8 cellular contexts compared by ENCODE assay signal in genomic region chr1:44714944-44715571, GRCh38. TPM values are rescaled to one million over a fixed set of nuclear protein-coding genes. Genes with fewer than 3 reads are reported as not detected.
DNase-seq lines count a peak whose midpoint lies in the region; ATAC-seq, FAIRE-seq and TF ChIP-seq lines count a peak whose summit lies in the region.

No MANE protein-coding gene starts in this region.

- peak; percentile 56 to 86 (median 75) for DNase-seq in CD4-positive, CD25-positive, alpha-beta regulatory T cell
- peak; percentile 81 for DNase-seq in GM23248
- peak; percentile 38 for DNase-seq in NCI-H2081 treated with DMSO at 0.1 percent for 48 hours (lab: John Stamatoyannopoulos, UW)
- peak; percentile 59 for DNase-seq in T-helper 2 cell treated with Interferon-gamma antibody and Interleukin-4, amounts not matched to agents 5 μg/mL and 100 μg/mL, for 36 hours (ENCODE audit: low spot score)
- DNase-seq in GM12878 (ENCODE audit: low read depth, low spot score), result peak; percentile 71
- peak in 43 of 51 donors; percentile 4 to 74 (median 32) for DNase-seq in hypothalamus (lab: John Stamatoyannopoulos, UW)
- DNase-seq in small intestine, result peak; percentile 82

- peak overlapping the region in 2 of 3 donors; percentile 57 to 75 for H3K27ac Mint-ChIP-seq in CD4-positive, CD25-positive, alpha-beta regulatory T cell
- peak overlapping the region; percentile 78 for H3K27ac Mint-ChIP-seq in T-helper 2 cell treated with Interferon-gamma antibody and Interleukin-4, amounts not matched to agents 5 μg/mL and 100 μg/mL, for 36 hours

- H4K20me1 ChIP-seq in GM23248 (ENCODE audit: insufficient read depth), result no peaks in the 10 kb centered on the region
- no peaks in the 10 kb centered on the region for H4K20me1 ChIP-seq in GM12878 (ENCODE audit: control insufficient read depth, insufficient read depth)

- peak; percentile 75 for TF ChIP-seq RAD21 in GM12878 (IDR thresholded peaks at IDR 0.05; ENCODE audit: insufficient read depth, low read depth, low read length)

- peak overlapping the region; percentile 74 for H2AFZ ChIP-seq in GM23248
- peak overlapping the region; percentile 94 for H2AFZ ChIP-seq in GM12878 (ENCODE audit: control insufficient read depth, low read depth, low read length)

- CTCF ChIA-PET in GM12878 (lab: Yijun Ruan, JAX), result interaction anchor here (0.6 to 12.6 kb wide), 12 partner anchors 14 to 774 kb away, joined by 3 to 175 read pairs (median 4); partner anchors contain the start of genes ARMH1, RNU5D-1 and UROD

- H3K27ac ChIP-seq in CD4-positive, CD25-positive, alpha-beta regulatory T cell (ENCODE audit: insufficient read depth, low read length, poor library complexity, severe bottlenecking), result peak overlapping the region; percentile 25
- H3K27ac ChIP-seq in GM23248 (no peak overlapping the region), GM12878 (ENCODE audit: control insufficient read depth, insufficient read depth) (peak overlapping the region; percentile 61), small intestine (ENCODE audit: low read depth in 1 of 2, low read length in 1 of 2) (no peak overlapping the region)

- H3K4me1 Mint-ChIP-seq in CD4-positive, CD25-positive, alpha-beta regulatory T cell, result peaks cover 20 to 47% (median 31%) of the 10 kb centered on the region in 4 donors
- H3K4me1 Mint-ChIP-seq in T-helper 2 cell treated with Interferon-gamma antibody and Interleukin-4, amounts not matched to agents 5 μg/mL and 100 μg/mL, for 36 hours (ENCODE audit: low read depth), result peaks cover 37% of the 10 kb centered on the region

- peaks cover 0 to 2% (median 0%) of the 10 kb centered on the region in 7 donors for H3K9me3 Mint-ChIP-seq in CD4-positive, CD25-positive, alpha-beta regulatory T cell
- no peaks in the 10 kb centered on the region for H3K9me3 Mint-ChIP-seq in T-helper 2 cell treated with Interferon-gamma antibody and Interleukin-4, amounts not matched to agents 5 μg/mL and 100 μg/mL, for 36 hours

- peaks cover 10% of the 10 kb centered on the region for H3K27me3 Mint-ChIP-seq in CD4-positive, CD25-positive, alpha-beta regulatory T cell
- H3K27me3 Mint-ChIP-seq in T-helper 2 cell treated with Interferon-gamma antibody and Interleukin-4, amounts not matched to agents 5 μg/mL and 100 μg/mL, for 36 hours (ENCODE audit: low read depth), result peaks cover 13% of the 10 kb centered on the region

- SMC1A ChIA-PET in GM12878 (lab: Charles Lee; ENCODE audit: uncharacterized antibody, unreplicated experiment), result interaction anchor here (1.4 to 9.8 kb wide), 4 partner anchors 16 to 43 kb away, joined by 3 to 73 read pairs (median 5); partner anchors contain the start of gene RNU5D-1

- H3K79me2 ChIP-seq in GM23248 (ENCODE audit: insufficient read depth) (no peaks in the 10 kb centered on the region), GM12878 (ENCODE audit: control insufficient read depth, insufficient read depth, low read length) (no peaks in the 10 kb centered on the region)

- no peaks in the 10 kb centered on the region for H3K36me3 ChIP-seq in CD4-positive, CD25-positive, alpha-beta regulatory T cell (ENCODE audit: control insufficient read depth, insufficient read depth, low read length)
- H3K36me3 ChIP-seq in GM23248 (ENCODE audit: low read depth) (no peaks in the 10 kb centered on the region), GM12878 (ENCODE audit: control insufficient read depth in 2 of 2, insufficient read depth in 2 of 2, low read length in 1 of 2) (no peaks in the 10 kb centered on the region), small intestine (ENCODE audit: control insufficient read depth in 2 of 2, insufficient read depth in 2 of 2, low read length in 2 of 2) (no peaks in the 10 kb centered on the region)

- H3K9me2 ChIP-seq in GM23248 (ENCODE audit: insufficient read depth), result no peaks in the 10 kb centered on the region

- WGBS in GM23248 (ENCODE audit: low coverage in 1 of 2, low lambda C conversion rate in 2 of 2, missing lambda C conversion rate in 2 of 2), 2 experiments, result 6 to 12% methylated on average over 9 of the region's 9 CpGs
- under 1% methylated on average over 9 of the region's 9 CpGs for WGBS in GM12878 (ENCODE audit: insufficient coverage, insufficient replicate concordance, low lambda C conversion rate, missing lambda C conversion rate)
- WGBS in small intestine, 3 donors, result 9 to 10% (median 9%) methylated on average over 9 of the region's 9 CpGs

- H3K27me3 ChIP-seq in CD4-positive, CD25-positive, alpha-beta regulatory T cell (ENCODE audit: control insufficient read depth, insufficient read depth, low read length), result peaks cover 7% of the 10 kb centered on the region
- H3K27me3 ChIP-seq in GM23248 (replicated peaks; ENCODE audit: insufficient read depth) (no peaks in the 10 kb centered on the region), GM12878 (replicated peaks in 1 of 2; ENCODE audit: control insufficient read depth in 2 of 2, insufficient read depth in 2 of 2, low read length in 1 of 2) (no peaks in the 10 kb centered on the region), small intestine (ENCODE audit: control insufficient read depth in 2 of 2, insufficient read depth in 2 of 2, low read length in 2 of 2) (no peaks in the 10 kb centered on the region)

- intact Hi-C loops in GM12878 (cut with micrococcal nuclease; ENCODE audit: unreplicated experiment), result loop anchor here (2.0 kb wide), 1 partner anchor 40 kb away; the partner anchor contains the start of genes ARMH1 and TMEM53

- in situ Hi-C loops in GM23248 (cut with MboI) (no loop called here), GM12878 (cut with MboI) (loop anchor here (5.0 kb wide), 1 partner anchor 587 kb away; no protein-coding TSS in a partner anchor)

- H3K36me3 Mint-ChIP-seq in CD4-positive, CD25-positive, alpha-beta regulatory T cell, result no peaks in the 10 kb centered on the region
- no peaks in the 10 kb centered on the region for H3K36me3 Mint-ChIP-seq in T-helper 2 cell treated with Interferon-gamma antibody and Interleukin-4, amounts not matched to agents 5 μg/mL and 100 μg/mL, for 36 hours (ENCODE audit: low read depth)

- H3F3A ChIP-seq in GM23248 (ENCODE audit: insufficient read depth), result no peaks in the 10 kb centered on the region; the same call in 1 of the 2 replicates

- POLR2A ChIA-PET in GM12878 (lab: Charles Lee), result interaction anchor here (0.8 to 9.8 kb wide), 2 partner anchors 15 to 92 kb away, joined by 4 to 110 read pairs; partner anchors contain the start of genes DYNLT4 and RNU5D-1

- TF ChIP-seq CTCF in GM12878 (IDR thresholded peaks at IDR 0.05 in 2 of 3, conservative IDR thresholded peaks at IDR 0.05 in 1 of 3; ENCODE audit: control insufficient read depth in 2 of 3, extremely low read depth in 1 of 3, insufficient read depth in 1 of 3, low read depth in 3 of 3, low read length in 3 of 3), result peak; percentile 89 to 96 (median 90)

- H3K4me1 ChIP-seq in CD4-positive, CD25-positive, alpha-beta regulatory T cell (ENCODE audit: control insufficient read depth, insufficient read depth, low read length, poor library complexity, severe bottlenecking), result peaks cover 10% of the 10 kb centered on the region
- H3K4me1 ChIP-seq in GM23248 (ENCODE audit: insufficient read depth) (no peaks in the 10 kb centered on the region), GM12878 (ENCODE audit: control insufficient read depth, insufficient read depth, low read length) (peaks cover 56% of the 10 kb centered on the region), small intestine (ENCODE audit: control insufficient read depth in 2 of 2, insufficient read depth in 1 of 2, low read depth in 1 of 2, low read length in 1 of 2) (no peaks in the 10 kb centered on the region)

- no peak overlapping the region for H3K9ac ChIP-seq in GM23248
- peak overlapping the region; percentile 38 for H3K9ac ChIP-seq in GM12878 (ENCODE audit: control insufficient read depth, insufficient read depth, low read length)

- no peak for TF ChIP-seq POLR2A in GM12878 (IDR thresholded peaks at IDR 0.05; ENCODE audit: low read depth, low read length)

- BruUV-seq in GM12878 (replicated peaks; lab: Mats Ljungman, UMichigan), result no TSS peak

- H3K4me2 ChIP-seq in GM23248 (ENCODE audit: unreplicated experiment), result no peak overlapping the region
- peak overlapping the region; percentile 70 for H3K4me2 ChIP-seq in GM12878 (ENCODE audit: control insufficient read depth, insufficient read depth)

- peak; percentile 79 to 84 for ATAC-seq in CD4-positive, CD25-positive, alpha-beta regulatory T cell (ENCODE audit: low read depth in 2 of 2)
- peak; percentile 75 for ATAC-seq in GM12878
- ATAC-seq in HG03039 (IDR thresholded peaks at IDR 0.05; ENCODE audit: unreplicated experiment), result no peak

- FAIRE-seq in GM12878 (lab: Jason Lieb, UNC) (peak; percentile 100), small intestine (lab: Jason Lieb, UNC) (no peak)

- no peaks in the 10 kb centered on the region for H3K9me3 ChIP-seq in CD4-positive, CD25-positive, alpha-beta regulatory T cell (ENCODE audit: control insufficient read depth in 2 of 2, low read length in 2 of 2)
- H3K9me3 ChIP-seq in GM23248 (ENCODE audit: low read depth), result no peaks in the 10 kb centered on the region
- no peaks in the 10 kb centered on the region for H3K9me3 ChIP-seq in GM12878 (replicated peaks; ENCODE audit: control insufficient read depth, insufficient read depth, low read length)
- no peaks in the 10 kb centered on the region for H3K9me3 ChIP-seq in small intestine (ENCODE audit: control insufficient read depth, low read depth)

- peak overlapping the region in 3 of 4 donors; percentile 1 to 75 (median 15) for H3K4me3 Mint-ChIP-seq in CD4-positive, CD25-positive, alpha-beta regulatory T cell
- peak overlapping the region; percentile 67 for H3K4me3 Mint-ChIP-seq in T-helper 2 cell treated with Interferon-gamma antibody and Interleukin-4, amounts not matched to agents 5 μg/mL and 100 μg/mL, for 36 hours

- no peak for TF ChIP-seq EP300 in GM12878 (IDR thresholded peaks at IDR 0.05; ENCODE audit: borderline replicate concordance in 1 of 2, control insufficient read depth in 1 of 2, low read depth in 2 of 2, low read length in 2 of 2)

- H3K4me3 ChIP-seq in CD4-positive, CD25-positive, alpha-beta regulatory T cell (ENCODE audit: low read depth, low read length), result peak overlapping the region; percentile 79
- H3K4me3 ChIP-seq in GM23248 (no peak overlapping the region), GM12878 (no peak overlapping the region), small intestine (ENCODE audit: low read depth in 1 of 2, low read length in 2 of 2) (no peak overlapping the region)

- RAD21 ChIA-PET in GM12878 (lab: Charles Lee; ENCODE audit: unreplicated experiment), result interaction anchor here (0.8 to 3.9 kb wide), 2 partner anchors 14 to 296 kb away, joined by 4 to 17 read pairs; partner anchors contain the start of genes HECTD3 and RNU5D-1

RNA-seq across cellular contexts. Expression of gene RNU5D-1, which starts 15.9 kb away (rescaled TPM):
- not detected for total RNA-seq in CD4-positive, CD25-positive, alpha-beta regulatory T cell
- polyA plus RNA-seq in CD4-positive, CD25-positive, alpha-beta regulatory T cell, result not detected
- total RNA-seq in GM23248 (2014; rRNA removed; shearing (Covaris generic)), result not detected in 2 replicates
- polyA plus RNA-seq in GM23248 (2016; fragmentation: Nextera tagmentation; extraction: Ambion mirVana) (not detected in 2 replicates), GM12878 (2011; rRNA removed) (not detected in 2 replicates), GM12878 (2014; fragmentation: Illumina TruSeq; extraction: Trizol) (not detected in 2 replicates), GM12878 (2014; fragmentation: Nextera tagmentation; extraction: Ambion mirVana) (not detected), GM12878 (2014; rRNA removed) (not detected in 2 replicates), GM12878 (2016; fragmentation: Nextera tagmentation; extraction: Ambion mirVana) (not detected), small intestine (not detected)
- not detected in 2 replicates for total RNA-seq in GM12878 (2013; cell fraction: nucleolus; rRNA removed)
- total RNA-seq in GM12878 (2014; rRNA removed) (not detected in 2 replicates), GM12878 (2014; rRNA removed; fragmentation: Illumina TruSeq; extraction: Trizol) (not detected in 2 replicates), GM12878 (2021) (not detected in 2 replicates)
- polyA plus RNA-seq in GM12878 (2011; ENCODE audit: low read depth), result not detected
- polyA plus RNA-seq in GM12878 (2011; cell fraction: cytosol; rRNA removed), result not detected in 2 replicates
- not detected in 2 replicates for polyA plus RNA-seq in GM12878 (2011; cell fraction: nucleus; rRNA removed)
- polyA plus RNA-seq in GM12878 (2012), result not detected in 2 replicates
- under 0.01 and 3,585 TPM in 2 replicates for polyA minus RNA-seq in GM12878 (2011; rRNA and poly(A)+ RNA removed)
- 537 and 622 TPM in 2 replicates for polyA minus RNA-seq in GM12878 (2011; cell fraction: cytosol; rRNA and poly(A)+ RNA removed)
- under 0.01 TPM in 2 replicates for polyA minus RNA-seq in GM12878 (2011; cell fraction: nucleus; rRNA and poly(A)+ RNA removed)

RNA-seq across cellular contexts. Expression of gene KIF2C, which starts 24.6 kb away (rescaled TPM):
- 1.5 TPM for total RNA-seq in CD4-positive, CD25-positive, alpha-beta regulatory T cell
- 1 to 10 TPM; 1.1 to 3.9 (median 3.3) TPM for polyA plus RNA-seq in CD4-positive, CD25-positive, alpha-beta regulatory T cell
- 14.2 and 16.9 TPM in 2 replicates for total RNA-seq in GM23248 (2014; rRNA removed; shearing (Covaris generic))
- polyA plus RNA-seq in GM23248 (2016; fragmentation: Nextera tagmentation; extraction: Ambion mirVana), result 16.4 and 16.7 TPM in 2 replicates
- total RNA-seq in GM12878 (2013; cell fraction: nucleolus; rRNA removed), result 36.3 and 49.0 TPM in 2 replicates
- 73.1 and 78.7 TPM in 2 replicates for total RNA-seq in GM12878 (2014; rRNA removed)
- total RNA-seq in GM12878 (2014; rRNA removed; fragmentation: Illumina TruSeq; extraction: Trizol), result 80.7 and 85.6 TPM in 2 replicates
- total RNA-seq in GM12878 (2021), result 75.0 and 81.9 TPM in 2 replicates
- polyA plus RNA-seq in GM12878 (2011; ENCODE audit: low read depth), result 21.7 TPM
- polyA plus RNA-seq in GM12878 (2011; rRNA removed), result 95.0 and 97.8 TPM in 2 replicates
- 90.6 and 93.2 TPM in 2 replicates for polyA plus RNA-seq in GM12878 (2011; cell fraction: cytosol; rRNA removed)
- 108 and 123 TPM in 2 replicates for polyA plus RNA-seq in GM12878 (2011; cell fraction: nucleus; rRNA removed)
- polyA plus RNA-seq in GM12878 (2012), result 30.7 and 38.9 TPM in 2 replicates
- polyA plus RNA-seq in GM12878 (2014; fragmentation: Illumina TruSeq; extraction: Trizol), result 88.9 and 99.3 TPM in 2 replicates
- 10 to 100 TPM; 42.3 to 45.5 TPM for polyA plus RNA-seq in GM12878 (2014; fragmentation: Nextera tagmentation; extraction: Ambion mirVana)
- polyA plus RNA-seq in GM12878 (2014; rRNA removed), result 70.8 and 75.1 TPM in 2 replicates
- 100 to 1,000 TPM in 1 of 2 experiments, 10 to 100 TPM in 1; 99.3 to 104 TPM for polyA plus RNA-seq in GM12878 (2016; fragmentation: Nextera tagmentation; extraction: Ambion mirVana)
- polyA minus RNA-seq in GM12878 (2011; rRNA and poly(A)+ RNA removed), result 107 and 133 TPM in 2 replicates
- polyA minus RNA-seq in GM12878 (2011; cell fraction: cytosol; rRNA and poly(A)+ RNA removed), result 30.5 and 36.8 TPM in 2 replicates
- polyA minus RNA-seq in GM12878 (2011; cell fraction: nucleus; rRNA and poly(A)+ RNA removed), result 28.8 and 38.6 TPM in 2 replicates
- polyA plus RNA-seq in small intestine, result 10 to 100 TPM in 1 of 3 donors, 1 to 10 TPM in 2; 1.1 to 17.7 (median 1.3) TPM

RNA-seq across cellular contexts. Expression of gene ARMH1, which starts 40.5 kb away (rescaled TPM):
- total RNA-seq in CD4-positive, CD25-positive, alpha-beta regulatory T cell, result 24.8 TPM
- 1 to 10 TPM; 3.0 to 5.7 (median 4.3) TPM for polyA plus RNA-seq in CD4-positive, CD25-positive, alpha-beta regulatory T cell
- 0.51 and 1.4 TPM in 2 replicates for total RNA-seq in GM23248 (2014; rRNA removed; shearing (Covaris generic))
- 1.5 and 1.6 TPM in 2 replicates for polyA plus RNA-seq in GM23248 (2016; fragmentation: Nextera tagmentation; extraction: Ambion mirVana)
- total RNA-seq in GM12878 (2013; cell fraction: nucleolus; rRNA removed), result 3.4 and 5.6 TPM in 2 replicates
- 17.1 and 26.5 TPM in 2 replicates for total RNA-seq in GM12878 (2014; rRNA removed)
- total RNA-seq in GM12878 (2014; rRNA removed; fragmentation: Illumina TruSeq; extraction: Trizol), result 8.5 and 10.3 TPM in 2 replicates
- 15.9 and 18.1 TPM in 2 replicates for total RNA-seq in GM12878 (2021)
- polyA plus RNA-seq in GM12878 (2011; ENCODE audit: low read depth), result 0.87 TPM
- 1.7 and 2.6 TPM in 2 replicates for polyA plus RNA-seq in GM12878 (2011; rRNA removed)
- polyA plus RNA-seq in GM12878 (2011; cell fraction: cytosol; rRNA removed), result 2.3 and 4.7 TPM in 2 replicates
- polyA plus RNA-seq in GM12878 (2011; cell fraction: nucleus; rRNA removed), result 36.5 and 40.7 TPM in 2 replicates
- polyA plus RNA-seq in GM12878 (2012), result 7.7 and 10.3 TPM in 2 replicates
- 3.8 and 8.3 TPM in 2 replicates for polyA plus RNA-seq in GM12878 (2014; fragmentation: Illumina TruSeq; extraction: Trizol)
- 1 to 10 TPM in 1 of 2 experiments, under 1 TPM in 1; 0.93 to 1.8 TPM for polyA plus RNA-seq in GM12878 (2014; fragmentation: Nextera tagmentation; extraction: Ambion mirVana)
- polyA plus RNA-seq in GM12878 (2014; rRNA removed), result 43.9 and 45.9 TPM in 2 replicates
- 1 to 10 TPM; 5.6 to 8.1 TPM for polyA plus RNA-seq in GM12878 (2016; fragmentation: Nextera tagmentation; extraction: Ambion mirVana)
- polyA minus RNA-seq in GM12878 (2011; rRNA and poly(A)+ RNA removed), result 0.80 and 1.3 TPM in 2 replicates
- polyA minus RNA-seq in GM12878 (2011; cell fraction: cytosol; rRNA and poly(A)+ RNA removed), result not detected in 2 replicates
- polyA minus RNA-seq in GM12878 (2011; cell fraction: nucleus; rRNA and poly(A)+ RNA removed), result 0.48 and 1.9 TPM in 2 replicates
- 1 to 10 TPM; 2.7 to 6.5 (median 4.2) TPM for polyA plus RNA-seq in small intestine

RNA-seq across cellular contexts. Expression of gene TMEM53, which starts 40.8 kb away (rescaled TPM):
- total RNA-seq in CD4-positive, CD25-positive, alpha-beta regulatory T cell, result 2.7 TPM
- 1 to 10 TPM; 4.2 to 6.8 (median 6.2) TPM for polyA plus RNA-seq in CD4-positive, CD25-positive, alpha-beta regulatory T cell
- 4.4 and 5.9 TPM in 2 replicates for total RNA-seq in GM23248 (2014; rRNA removed; shearing (Covaris generic))
- 10.1 and 12.7 TPM in 2 replicates for polyA plus RNA-seq in GM23248 (2016; fragmentation: Nextera tagmentation; extraction: Ambion mirVana)
- 6.8 and 6.9 TPM in 2 replicates for total RNA-seq in GM12878 (2013; cell fraction: nucleolus; rRNA removed)
- 11.7 and 16.7 TPM in 2 replicates for total RNA-seq in GM12878 (2014; rRNA removed)
- 6.9 and 7.1 TPM in 2 replicates for total RNA-seq in GM12878 (2014; rRNA removed; fragmentation: Illumina TruSeq; extraction: Trizol)
- 13.2 and 13.8 TPM in 2 replicates for total RNA-seq in GM12878 (2021)
- 4.5 TPM for polyA plus RNA-seq in GM12878 (2011; ENCODE audit: low read depth)
- 3.8 and 6.6 TPM in 2 replicates for polyA plus RNA-seq in GM12878 (2011; rRNA removed)
- polyA plus RNA-seq in GM12878 (2011; cell fraction: cytosol; rRNA removed), result 15.3 and 18.0 TPM in 2 replicates
- polyA plus RNA-seq in GM12878 (2011; cell fraction: nucleus; rRNA removed), result 10.2 and 12.0 TPM in 2 replicates
- polyA plus RNA-seq in GM12878 (2012), result 10.5 and 12.2 TPM in 2 replicates
- polyA plus RNA-seq in GM12878 (2014; fragmentation: Illumina TruSeq; extraction: Trizol), result 4.6 and 8.4 TPM in 2 replicates
- polyA plus RNA-seq in GM12878 (2014; fragmentation: Nextera tagmentation; extraction: Ambion mirVana), result 1 to 10 TPM; 3.1 to 6.2 TPM
- polyA plus RNA-seq in GM12878 (2014; rRNA removed), result 17.4 and 18.4 TPM in 2 replicates
- polyA plus RNA-seq in GM12878 (2016; fragmentation: Nextera tagmentation; extraction: Ambion mirVana), result 10 to 100 TPM; 22.5 to 23.9 TPM
- polyA minus RNA-seq in GM12878 (2011; rRNA and poly(A)+ RNA removed), result 5.7 and 11.4 TPM in 2 replicates
- 5.7 and 6.1 TPM in 2 replicates for polyA minus RNA-seq in GM12878 (2011; cell fraction: cytosol; rRNA and poly(A)+ RNA removed)
- polyA minus RNA-seq in GM12878 (2011; cell fraction: nucleus; rRNA and poly(A)+ RNA removed), result 2.7 and 3.1 TPM in 2 replicates
- 10 to 100 TPM; 20.1 to 27.2 (median 25.4) TPM for polyA plus RNA-seq in small intestine

Comparison
In these comparisons a context has a peak if more than half of its experiments do, and no peak if none do; other contexts are left out.
1. DNase-seq: peak in every context shown above with its lines; median percentile 82 in small intestine; 81 in GM23248; 75 in CD4-positive, CD25-positive, alpha-beta regulatory T cell; 71 in GM12878; 59 in T-helper 2 cell treated with Interferon-gamma antibody and Interleukin-4, amounts not matched to agents 5 μg/mL and 100 μg/mL, for 36 hours; 38 in NCI-H2081 treated with DMSO at 0.1 percent for 48 hours; 32 in hypothalamus.
2. H3K27ac ChIP-seq: peak in CD4-positive, CD25-positive, alpha-beta regulatory T cell (single experiment) and GM12878 (single experiment); none in GM23248 (single experiment) and small intestine (0 of 2).